In genomic region chr2:69700381-69700780, GRCh38 we compare ENCODE assay signal across 8 cellular contexts.
"Had no signal": no experiment of that assay in that cellular context is flagged by ENCODE, and none has a peak within 500 bp of the region (broad histone marks: within the 10 kb centered on the region; RNA-seq: fewer than 3 reads in every experiment).

No MANE protein-coding gene starts in this region.

- H3K4me3 Mint-ChIP-seq: GM23338, H9 had no signal

- ATAC-seq: GM23338, HepG2, K562 had no signal

- H3K27ac Mint-ChIP-seq: GM23338, H9 had no signal

- H3K4me3 ChIP-seq: GM23338, K562 had no signal

- H3K9me3 Mint-ChIP-seq: GM23338, H9 had no signal

- DNase-seq: H9, HCEC 1CT, IMR-90 had no signal

- FAIRE-seq: H1, H54, HepG2, K562 had no signal
